7 cellular contexts compared by ENCODE assay signal in genomic region chr20:36153754-36154695, GRCh38. TPM values are rescaled to one million over a fixed set of nuclear protein-coding genes. Genes with fewer than 3 reads are reported as not detected.
A peak's percentile ranks its signal among the peaks of the same experiment; 100 is the strongest.
DNase-seq lines count a peak whose midpoint lies in the region; FAIRE-seq and TF ChIP-seq lines count a peak whose summit lies in the region.

No MANE protein-coding gene starts in this region.

- H3F3A ChIP-seq in GM23248 (ENCODE audit: insufficient read depth) = no peaks in the 10 kb centered on the region

- no peaks in the 10 kb centered on the region for H4K20me1 ChIP-seq in GM23248 (ENCODE audit: insufficient read depth)
- H4K20me1 ChIP-seq in fibroblast of lung (ENCODE audit: control insufficient read depth, extremely low read depth, insufficient read depth, low read length) = no peaks in the 10 kb centered on the region

- no peak overlapping the region for H3K27ac ChIP-seq in GM23248
- no peak overlapping the region for H3K27ac ChIP-seq in fibroblast of lung (ENCODE audit: insufficient read depth, low read length)
- H3K27ac ChIP-seq in mucosa of rectum (ENCODE audit: low read depth in 2 of 2, low read length in 2 of 2) = no peak overlapping the region

- no peaks in the 10 kb centered on the region for H3K9me2 ChIP-seq in GM23248 (ENCODE audit: insufficient read depth)

- H3K9ac ChIP-seq in GM23248 = peak overlapping the region; percentile 80
- H3K9ac ChIP-seq in fibroblast of lung (ENCODE audit: insufficient read depth, low read length) = peak overlapping the region; percentile 45
- H3K9ac ChIP-seq in mucosa of rectum (ENCODE audit: low read depth in 1 of 2, low read length in 2 of 2) = peak overlapping the region; percentile 52 to 59

- FAIRE-seq in GM19239 (lab: Jason Lieb, UNC) = no peak

- H3K9me3 ChIP-seq in GM23248 (ENCODE audit: low read depth) (no peaks in the 10 kb centered on the region), fibroblast of lung (ENCODE audit: control insufficient read depth, insufficient read depth, low read depth, low read length) (no peaks in the 10 kb centered on the region), mucosa of rectum (ENCODE audit: control insufficient read depth in 2 of 2, low read length in 2 of 2) (no peaks in the 10 kb centered on the region)

- 12 to 38% methylated on average over 13 to 42 of the region's 43 CpGs for WGBS in GM23248 (ENCODE audit: low coverage in 1 of 2, low lambda C conversion rate in 2 of 2, missing lambda C conversion rate in 2 of 2), 2 experiments

- H3K79me2 ChIP-seq in GM23248 (ENCODE audit: insufficient read depth) = no peaks in the 10 kb centered on the region
- no peaks in the 10 kb centered on the region for H3K79me2 ChIP-seq in fibroblast of lung (ENCODE audit: control insufficient read depth, insufficient read depth, low read length)

- DNase-seq in GM23248 = peak; percentile 85
- peak; percentile 91 for DNase-seq in NCI-H2196 (lab: John Stamatoyannopoulos, UW; ENCODE audit: unreplicated experiment)
- peak; percentile 35 for DNase-seq in activated T-cell treated with anti-CD3 and anti-CD28 coated beads, Interleukin-2, amount 50 U/mL, for 1 hour
- peak; percentile 49 to 68 for DNase-seq in fibroblast of lung (ENCODE audit: low read depth in 2 of 2)
- DNase-seq in superior temporal gyrus (ENCODE audit: extremely low spot score) = peak; percentile 61
- DNase-seq in GM19239 (ENCODE audit: insufficient read length, low spot score) = no peak

- H3K4me2 ChIP-seq in GM23248 (ENCODE audit: unreplicated experiment) = peak overlapping the region; percentile 81
- peak overlapping the region; percentile 79 for H3K4me2 ChIP-seq in fibroblast of lung (ENCODE audit: extremely low read depth, insufficient read depth, low read length)

- H3K4me3 ChIP-seq in GM23248 (peak overlapping the region; percentile 86), fibroblast of lung (replicated peaks in 1 of 4; ENCODE audit: control extremely low read depth in 1 of 4, insufficient read depth in 1 of 4, low read depth in 3 of 4, low read length in 4 of 4) (peak overlapping the region; percentile 45 to 77 (median 54)), mucosa of rectum (ENCODE audit: low read length in 2 of 2) (peak overlapping the region; percentile 61 to 66)

- H2AFZ ChIP-seq in GM23248 = peak overlapping the region; percentile 93
- H2AFZ ChIP-seq in fibroblast of lung (ENCODE audit: low read length) = peak overlapping the region; percentile 66

- TF ChIP-seq CTCF in fibroblast of lung (conservative IDR thresholded peaks at IDR 0.05 in 1 of 2, IDR thresholded peaks at IDR 0.05 in 1 of 2; ENCODE audit: low read depth in 1 of 2, low read length in 2 of 2) = no peak

- H3K27me3 ChIP-seq in GM23248 (replicated peaks; ENCODE audit: insufficient read depth) (no peaks in the 10 kb centered on the region), fibroblast of lung (ENCODE audit: control insufficient read depth, insufficient read depth, low read length) (no peaks in the 10 kb centered on the region), mucosa of rectum (ENCODE audit: control insufficient read depth in 2 of 2, insufficient read depth in 2 of 2, low read length in 2 of 2) (no peaks in the 10 kb centered on the region)

- no peaks in the 10 kb centered on the region for H3K36me3 ChIP-seq in GM23248 (ENCODE audit: low read depth)
- no peaks in the 10 kb centered on the region for H3K36me3 ChIP-seq in fibroblast of lung (ENCODE audit: control insufficient read depth, insufficient read depth, low read length)
- no peaks in the 10 kb centered on the region for H3K36me3 ChIP-seq in mucosa of rectum (ENCODE audit: control insufficient read depth in 2 of 2, insufficient read depth in 2 of 2, low read length in 2 of 2)

- in situ Hi-C loops in GM23248 (cut with MboI) = no loop called here

- H3K4me1 ChIP-seq in GM23248 (ENCODE audit: insufficient read depth) (peaks cover 3% of the 10 kb centered on the region; the same call in 1 of the 2 replicates), fibroblast of lung (ENCODE audit: control insufficient read depth, extremely low read depth, insufficient read depth, low read length) (peaks cover 7% of the 10 kb centered on the region), mucosa of rectum (ENCODE audit: control insufficient read depth in 2 of 2, insufficient read depth in 2 of 2, low read length in 2 of 2) (peaks cover 6% of the 10 kb centered on the region in 2 donors)

RNA-seq across cellular contexts. Expression of gene EPB41L1, which starts 0.5 kb away (rescaled TPM):
- 16.2 and 19.2 TPM in 2 replicates for total RNA-seq in GM23248 (2014; rRNA removed; shearing (Covaris generic))
- polyA plus RNA-seq in GM23248 (2016; fragmentation: Nextera tagmentation; extraction: Ambion mirVana) (15.4 and 17.0 TPM in 2 replicates), fibroblast of lung (13.9 and 16.2 TPM in 2 replicates)
- 10.3 and 17.0 TPM in 2 replicates for total RNA-seq in fibroblast of lung
- polyA plus RNA-seq in fibroblast of lung (2012) = 17.5 and 27.4 TPM in 2 replicates
- polyA minus RNA-seq in fibroblast of lung (ENCODE audit: low replicate concordance) = 34.4 and 69.5 TPM in 2 replicates
